ENCODE assay signal across 20 cellular contexts in the genomic region with DNA sequence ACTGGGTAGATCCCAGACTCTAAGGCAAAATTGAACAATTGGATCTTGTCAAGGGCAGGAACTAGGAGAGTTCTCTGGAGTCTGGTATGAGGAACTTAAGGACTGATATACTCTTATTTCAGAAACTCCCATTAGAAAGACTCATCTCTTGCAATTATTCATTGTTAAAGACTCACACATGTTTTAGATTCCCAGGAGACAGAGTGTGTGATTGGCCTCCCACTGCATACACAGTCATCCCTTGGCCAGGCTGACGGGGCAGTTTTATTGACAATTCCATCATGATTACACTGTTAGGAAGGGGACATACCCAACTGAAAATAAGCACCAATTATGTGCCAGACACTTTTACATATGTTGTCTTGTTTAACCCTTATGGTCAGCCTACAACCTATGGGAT.
DNase-seq lines count a peak whose midpoint lies in the region; ATAC-seq, FAIRE-seq and TF ChIP-seq lines count a peak whose summit lies in the region.
"Had no signal": no experiment of that assay in that cellular context is flagged by ENCODE, and none has a peak within 500 bp of the region (broad histone marks: within the 10 kb centered on the region; RNA-seq: fewer than 3 reads in every experiment).

No MANE protein-coding gene starts in this region.

- no peak for TF ChIP-seq CTCF in HFFc6 (IDR thresholded peaks at IDR 0.05)
- TF ChIP-seq CTCF in bronchial epithelial cell (IDR thresholded peaks at IDR 0.05; ENCODE audit: insufficient read depth, low read length, severe bottlenecking): no peak
- TF ChIP-seq CTCF in testis (IDR thresholded peaks at IDR 0.05): no peak

- H3K9ac ChIP-seq in mesenchymal stem cell (ENCODE audit: low read length): no peak overlapping the region
- H3K9ac ChIP-seq: BLaER1 treated with 17β-estradiol and CSF1 and Interleukin-3, amounts not matched to agents 10 nM and 100 nM had no signal

- H3K4ac ChIP-seq in mesenchymal stem cell (ENCODE audit: low read depth in 1 of 2, low read length in 2 of 2): no peak overlapping the region

- ATAC-seq in HG03432 (IDR thresholded peaks at IDR 0.05; ENCODE audit: unreplicated experiment): no peak
- no peak for ATAC-seq in HG03378 (IDR thresholded peaks at IDR 0.05; ENCODE audit: unreplicated experiment)
- ATAC-seq: gastrocnemius medialis had no signal

- H3K23ac ChIP-seq in mesenchymal stem cell (ENCODE audit: low read length in 2 of 2): no peak overlapping the region

- H2BK120ac ChIP-seq in mesenchymal stem cell (ENCODE audit: low read depth, low read length): no peak overlapping the region

- FAIRE-seq in bronchial epithelial cell (lab: Jason Lieb, UNC): no peak
- FAIRE-seq: GM18507, pancreas, small intestine had no signal

- no peak overlapping the region for H3K4me2 ChIP-seq in mesenchymal stem cell (ENCODE audit: low read length, poor library complexity, severe bottlenecking)
- H3K4me2 ChIP-seq: BLaER1 treated with 17β-estradiol and CSF1 and Interleukin-3, amounts not matched to agents 10 nM and 100 nM had no signal

- H3K27ac ChIP-seq in mesenchymal stem cell (ENCODE audit: low read length, poor library complexity, severe bottlenecking) (no peak overlapping the region), testis (no peak overlapping the region)
- H3K27ac ChIP-seq: BLaER1 treated with 17β-estradiol and CSF1 and Interleukin-3, amounts not matched to agents 10 nM and 100 nM; gastrocnemius medialis; pancreas had no signal

- no peak overlapping the region for H2BK12ac ChIP-seq in mesenchymal stem cell (ENCODE audit: low read length in 2 of 2)

- H3K9me3 Mint-ChIP-seq in HFFc6: peaks cover 26% of the 10 kb centered on the region
- H3K9me3 Mint-ChIP-seq: activated B cell treated with CpG ODN at 0.5 μM for 24 hours; activated naive CD8-positive, alpha-beta T cell treated with anti-CD3 and anti-CD28 coated beads for 36 hours; central memory CD8-positive, alpha-beta T cell had no signal

- no peak for TF ChIP-seq POLR2A in testis (IDR thresholded peaks at IDR 0.05)

- H3K4me1 ChIP-seq in mesenchymal stem cell (ENCODE audit: control insufficient read depth, insufficient read depth, low read depth, low read length) (no peaks in the 10 kb centered on the region), testis (no peaks in the 10 kb centered on the region)
- H3K4me1 ChIP-seq: BLaER1 treated with 17β-estradiol and CSF1 and Interleukin-3, amounts not matched to agents 10 nM and 100 nM; gastrocnemius medialis; HAP-1; pancreas had no signal

- no peak overlapping the region for H3K18ac ChIP-seq in mesenchymal stem cell (ENCODE audit: low read depth in 1 of 2, low read length in 2 of 2)

- DNase-seq in AG20443 (ENCODE audit: low spot score) (peak; percentile 8), HFFc6 (peak; percentile 3), bronchial epithelial cell (ENCODE audit: low read depth) (peak; percentile 91), mesenchymal stem cell (peak; percentile 49), testis (no peak), H4 (ENCODE audit: low spot score) (no peak)
- DNase-seq: activated B cell treated with CpG ODN at 0.5 μM for 24 hours; activated naive CD8-positive, alpha-beta T cell treated with anti-CD3 and anti-CD28 coated beads for 36 hours; effector CD8-positive, alpha-beta T cell; gastrocnemius medialis; NCI-H1694 treated with DMSO at 0.1 percent for 48 hours; NCI-H345; pancreas; small intestine had no signal

- H2AFZ ChIP-seq in mesenchymal stem cell (ENCODE audit: low read depth, low read length): no peak overlapping the region

- H3K79me1 ChIP-seq in mesenchymal stem cell (replicated peaks; ENCODE audit: low read length, poor library complexity, severe bottlenecking): no peaks in the 10 kb centered on the region

- H3K27me3 Mint-ChIP-seq in HFFc6 (ENCODE audit: insufficient read depth): no peaks in the 10 kb centered on the region; the same call in none of the 2 replicates
- H3K27me3 Mint-ChIP-seq: central memory CD8-positive, alpha-beta T cell had no signal

- intact Hi-C loops in testis (cut with DNase I; ENCODE audit: low total_unique reads): no loop called here

- H2BK5ac ChIP-seq in mesenchymal stem cell (ENCODE audit: low read depth, low read length, poor library complexity, severe bottlenecking): no peak overlapping the region

- no peak overlapping the region for H2AK5ac ChIP-seq in mesenchymal stem cell (ENCODE audit: low read length, severe bottlenecking)

- no peak overlapping the region for H4K91ac ChIP-seq in mesenchymal stem cell (ENCODE audit: low read length)

- no peaks in the 10 kb centered on the region for H3K36me3 Mint-ChIP-seq in HFFc6 (ENCODE audit: low read depth)
- H3K36me3 Mint-ChIP-seq: activated naive CD8-positive, alpha-beta T cell treated with anti-CD3 and anti-CD28 coated beads for 36 hours had no signal

- no peak overlapping the region for H3K4me3 ChIP-seq in bronchial epithelial cell (ENCODE audit: low read depth, low read length)
- H3K4me3 ChIP-seq in mesenchymal stem cell (ENCODE audit: insufficient read depth in 1 of 2, low read depth in 1 of 2, low read length in 2 of 2): no peak overlapping the region
- no peak overlapping the region for H3K4me3 ChIP-seq in testis
- H3K4me3 ChIP-seq: BLaER1 treated with 17β-estradiol and CSF1 and Interleukin-3, amounts not matched to agents 10 nM and 100 nM; gastrocnemius medialis; HAP-1; pancreas had no signal

- no peak overlapping the region for H4K8ac ChIP-seq in mesenchymal stem cell (ENCODE audit: low read length)

- H3K36me3 ChIP-seq in bronchial epithelial cell (ENCODE audit: control insufficient read depth, insufficient read depth, low read length): no peaks in the 10 kb centered on the region
- no peaks in the 10 kb centered on the region for H3K36me3 ChIP-seq in mesenchymal stem cell (ENCODE audit: control insufficient read depth in 1 of 2, insufficient read depth in 2 of 2, low read depth in 1 of 2, low read length in 2 of 2)
- H3K36me3 ChIP-seq in testis (ENCODE audit: low read depth, missing control alignments): no peaks in the 10 kb centered on the region
- H3K36me3 ChIP-seq: BLaER1 treated with 17β-estradiol and CSF1 and Interleukin-3, amounts not matched to agents 10 nM and 100 nM; gastrocnemius medialis; HAP-1; pancreas had no signal

- H3K4me3 Mint-ChIP-seq in HFFc6: no peak overlapping the region
- H3K4me3 Mint-ChIP-seq: activated B cell treated with CpG ODN at 0.5 μM for 24 hours; activated naive CD8-positive, alpha-beta T cell treated with anti-CD3 and anti-CD28 coated beads for 36 hours; central memory CD8-positive, alpha-beta T cell had no signal

- no peak overlapping the region for H2BK15ac ChIP-seq in mesenchymal stem cell (ENCODE audit: low read depth, poor library complexity, severe bottlenecking)

- H3K27ac Mint-ChIP-seq in HFFc6: no peak overlapping the region
- H3K27ac Mint-ChIP-seq: activated B cell treated with CpG ODN at 0.5 μM for 24 hours; activated naive CD8-positive, alpha-beta T cell treated with anti-CD3 and anti-CD28 coated beads for 36 hours had no signal

- H3K14ac ChIP-seq in mesenchymal stem cell (ENCODE audit: low read length in 2 of 2): no peak overlapping the region

- no peaks in the 10 kb centered on the region for H3K4me1 Mint-ChIP-seq in HFFc6 (ENCODE audit: low read depth)
- H3K4me1 Mint-ChIP-seq: activated B cell treated with CpG ODN at 0.5 μM for 24 hours; activated naive CD8-positive, alpha-beta T cell treated with anti-CD3 and anti-CD28 coated beads for 36 hours; central memory CD8-positive, alpha-beta T cell had no signal

- 25% methylated on average over 1 of the region's 1 CpG for WGBS in mesenchymal stem cell
- 50 to 80% methylated on average over 1 of the region's 1 CpG for WGBS in testis, 2 donors

- H3K9me3 ChIP-seq in mesenchymal stem cell (ENCODE audit: control insufficient read depth, low read length) (no peaks in the 10 kb centered on the region), testis (no peaks in the 10 kb centered on the region)
- H3K9me3 ChIP-seq: BLaER1 treated with 17β-estradiol and CSF1 and Interleukin-3, amounts not matched to agents 10 nM and 100 nM; gastrocnemius medialis; HAP-1; pancreas had no signal

- H3K27me3 ChIP-seq in bronchial epithelial cell (ENCODE audit: control insufficient read depth, insufficient read depth, low read length) (no peaks in the 10 kb centered on the region), mesenchymal stem cell (ENCODE audit: control insufficient read depth in 1 of 2, insufficient read depth in 1 of 2, low read length in 2 of 2) (no peaks in the 10 kb centered on the region), testis (no peaks in the 10 kb centered on the region)
- H3K27me3 ChIP-seq: BLaER1 treated with 17β-estradiol and CSF1 and Interleukin-3, amounts not matched to agents 10 nM and 100 nM; gastrocnemius medialis; pancreas had no signal

Comparison
In these comparisons a context has a peak if more than half of its experiments do, and no peak if none do; other contexts are left out.
1. DNase-seq: peak in AG20443 (single experiment), HFFc6 (single experiment), bronchial epithelial cell (single experiment) and mesenchymal stem cell (single experiment); none in testis (single experiment) and H4 (single experiment).